Comparison of ENCODE assay signal across 8 cellular contexts in genomic region chr1:23557471-23558124, GRCh38. TPM values are rescaled to one million over a fixed set of nuclear protein-coding genes. Genes with fewer than 3 reads are reported as not detected.
DNase-seq lines count a peak whose midpoint lies in the region; ATAC-seq and TF ChIP-seq lines count a peak whose summit lies in the region.

No MANE protein-coding gene starts in this region.

- POLR2A ChIA-PET in naive thymus-derived CD4-positive, alpha-beta T cell (lab: Charles Lee) = interaction anchor here (0.6 to 57.7 kb wide), 12 partner anchors 9 to 914 kb away, joined by 3 to 1267 read pairs (median 22); no protein-coding TSS in a partner anchor

- TF ChIP-seq CTCF in BE2C (IDR thresholded peaks at IDR 0.05; ENCODE audit: low read depth, low read length) (no peak), MM.1S (IDR thresholded peaks at IDR 0.05; ENCODE audit: low read length) (no peak)

- H3K27ac ChIP-seq in MM.1S (ENCODE audit: low read length) (no peak overlapping the region; the same call in 1 of the 2 replicates), cingulate gyrus (ENCODE audit: low read depth, low read length) (peak overlapping the region; percentile 90)
- H3K27ac ChIP-seq in naive thymus-derived CD4-positive, alpha-beta T cell (ENCODE audit: low read depth, low read length) = peak overlapping the region; percentile 91

- peak overlapping the region; percentile 85 to 98 (median 93) for H3K4me3 Mint-ChIP-seq in naive thymus-derived CD4-positive, alpha-beta T cell

- H3F3A ChIP-seq in MM.1S (ENCODE audit: insufficient read depth, low read length) = peaks cover 47% of the 10 kb centered on the region

- peaks cover 0 to 5% (median 4%) of the 10 kb centered on the region in 5 donors for H3K36me3 Mint-ChIP-seq in naive thymus-derived CD4-positive, alpha-beta T cell

- peaks cover 46 to 77% (median 71%) of the 10 kb centered on the region in 7 donors for H3K4me1 Mint-ChIP-seq in naive thymus-derived CD4-positive, alpha-beta T cell

- ATAC-seq in naive thymus-derived CD4-positive, alpha-beta T cell = no peak
- ATAC-seq in GM21390 (IDR thresholded peaks at IDR 0.05; ENCODE audit: unreplicated experiment) (no peak), GM18858 (IDR thresholded peaks at IDR 0.05; ENCODE audit: unreplicated experiment) (no peak)

- H3K4me3 ChIP-seq in BE2C (ENCODE audit: low read depth, low read length) = peak overlapping the region; percentile 95
- H3K4me3 ChIP-seq in MM.1S (ENCODE audit: low read length) = peak overlapping the region; percentile 92
- H3K4me3 ChIP-seq in naive thymus-derived CD4-positive, alpha-beta T cell (ENCODE audit: low read length) = peak overlapping the region; percentile 94

- peaks cover 23% of the 10 kb centered on the region for H3K36me3 ChIP-seq in BE2C
- no peaks in the 10 kb centered on the region for H3K36me3 ChIP-seq in MM.1S (replicated peaks; ENCODE audit: insufficient read depth, low read length)
- H3K36me3 ChIP-seq in naive thymus-derived CD4-positive, alpha-beta T cell (ENCODE audit: control insufficient read depth in 2 of 3, insufficient read depth in 3 of 3, low read length in 3 of 3) = peaks cover 0 to 10% (median 0%) of the 10 kb centered on the region in 3 experiments

- peaks cover 0 to 3% (median 0%) of the 10 kb centered on the region in 11 donors for H3K9me3 Mint-ChIP-seq in naive thymus-derived CD4-positive, alpha-beta T cell

- DNase-seq in BE2C (no peak), MM.1S (no peak)
- no peak for DNase-seq in naive thymus-derived CD4-positive, alpha-beta T cell
- DNase-seq in NK-92 treated with Interleukin-12 subunit alpha and Interleukin-12 subunit beta, amount 100 ng/mL, for 24 hours (lab: John Stamatoyannopoulos, UW) = no peak
- DNase-seq in stimulated activated CD4-positive, alpha-beta T cell treated with anti-CD3 and anti-CD28 coated beads, Interleukin-4, amount 100 ng/mL, for 1 hour = no peak

- H3K9me3 ChIP-seq in BE2C = no peaks in the 10 kb centered on the region
- no peaks in the 10 kb centered on the region for H3K9me3 ChIP-seq in MM.1S (replicated peaks; ENCODE audit: insufficient read depth, low read length)
- H3K9me3 ChIP-seq in naive thymus-derived CD4-positive, alpha-beta T cell (ENCODE audit: control insufficient read depth in 2 of 3, low read length in 3 of 3) = no peaks in the 10 kb centered on the region

- H3K9me2 ChIP-seq in MM.1S (replicated peaks; ENCODE audit: insufficient read depth, low read length) = no peaks in the 10 kb centered on the region

- peak overlapping the region; percentile 94 for H3K4me2 ChIP-seq in MM.1S (ENCODE audit: low read depth, low read length)

- H3K4me1 ChIP-seq in BE2C (peaks cover 38% of the 10 kb centered on the region), MM.1S (ENCODE audit: low read length) (peaks cover 34% of the 10 kb centered on the region)
- peaks cover 21 to 51% of the 10 kb centered on the region in 2 donors for H3K4me1 ChIP-seq in naive thymus-derived CD4-positive, alpha-beta T cell (ENCODE audit: control insufficient read depth in 2 of 2, insufficient read depth in 2 of 2, low read length in 2 of 2)

- H3K27me3 Mint-ChIP-seq in naive thymus-derived CD4-positive, alpha-beta T cell = peaks cover 0 to 38% (median 0%) of the 10 kb centered on the region in 5 donors

- H4K20me1 ChIP-seq in MM.1S (ENCODE audit: insufficient read depth, low read length) = no peaks in the 10 kb centered on the region

- CTCF ChIA-PET in naive thymus-derived CD4-positive, alpha-beta T cell (lab: Charles Lee) = interaction anchor here (1.6 to 25.8 kb wide), 7 partner anchors 12 to 75 kb away, joined by 5 to 643 read pairs (median 13); no protein-coding TSS in a partner anchor

- H2AFZ ChIP-seq in MM.1S (ENCODE audit: low read length) = no peak overlapping the region

- H3K27me3 ChIP-seq in BE2C (no peaks in the 10 kb centered on the region), MM.1S (replicated peaks; ENCODE audit: insufficient read depth, low read length) (peaks cover 17% of the 10 kb centered on the region)
- no peaks in the 10 kb centered on the region for H3K27me3 ChIP-seq in naive thymus-derived CD4-positive, alpha-beta T cell (ENCODE audit: control insufficient read depth in 2 of 2, insufficient read depth in 2 of 2, low read length in 2 of 2)

- peaks cover 9% of the 10 kb centered on the region for H3K79me2 ChIP-seq in MM.1S (ENCODE audit: low read length)

- intact Hi-C loops in naive thymus-derived CD4-positive, alpha-beta T cell (cut with micrococcal nuclease) = loop anchor here (2.0 to 10.0 kb wide), 5 partner anchors 19 to 187 kb away; partner anchors contain the start of genes E2F2 (in 1 of the 2) and ELOA (in 1 of the 2)

- peak overlapping the region; percentile 69; the same call in 1 of the 2 replicates for H3K9ac ChIP-seq in MM.1S (ENCODE audit: low read length)

- peak overlapping the region; percentile 63 to 98 (median 92) for H3K27ac Mint-ChIP-seq in naive thymus-derived CD4-positive, alpha-beta T cell

RNA-seq across cellular contexts. Expression of gene ID3, which starts 1.7 kb away (rescaled TPM):
- 63.3 TPM for polyA plus RNA-seq in BE2C (2012; ENCODE audit: insufficient read depth, insufficient read length, low read depth)
- total RNA-seq in naive thymus-derived CD4-positive, alpha-beta T cell = 10 to 100 TPM; 14.8 to 89.4 (median 34.1) TPM
- 10 to 100 TPM; 13.0 to 28.3 TPM for polyA plus RNA-seq in naive thymus-derived CD4-positive, alpha-beta T cell

RNA-seq across cellular contexts. Expression of gene E2F2, which starts 26.6 kb away (rescaled TPM):
- polyA plus RNA-seq in BE2C (2012; ENCODE audit: insufficient read depth, insufficient read length, low read depth) = 0.73 TPM
- total RNA-seq in naive thymus-derived CD4-positive, alpha-beta T cell = 10 to 100 TPM in 1 of 5 experiments, 1 to 10 TPM in 1, under 1 TPM in 2, not detected in 1; 0.14 to 65.7 (median 2.5) TPM
- polyA plus RNA-seq in naive thymus-derived CD4-positive, alpha-beta T cell = not detected
